In the genomic region with DNA sequence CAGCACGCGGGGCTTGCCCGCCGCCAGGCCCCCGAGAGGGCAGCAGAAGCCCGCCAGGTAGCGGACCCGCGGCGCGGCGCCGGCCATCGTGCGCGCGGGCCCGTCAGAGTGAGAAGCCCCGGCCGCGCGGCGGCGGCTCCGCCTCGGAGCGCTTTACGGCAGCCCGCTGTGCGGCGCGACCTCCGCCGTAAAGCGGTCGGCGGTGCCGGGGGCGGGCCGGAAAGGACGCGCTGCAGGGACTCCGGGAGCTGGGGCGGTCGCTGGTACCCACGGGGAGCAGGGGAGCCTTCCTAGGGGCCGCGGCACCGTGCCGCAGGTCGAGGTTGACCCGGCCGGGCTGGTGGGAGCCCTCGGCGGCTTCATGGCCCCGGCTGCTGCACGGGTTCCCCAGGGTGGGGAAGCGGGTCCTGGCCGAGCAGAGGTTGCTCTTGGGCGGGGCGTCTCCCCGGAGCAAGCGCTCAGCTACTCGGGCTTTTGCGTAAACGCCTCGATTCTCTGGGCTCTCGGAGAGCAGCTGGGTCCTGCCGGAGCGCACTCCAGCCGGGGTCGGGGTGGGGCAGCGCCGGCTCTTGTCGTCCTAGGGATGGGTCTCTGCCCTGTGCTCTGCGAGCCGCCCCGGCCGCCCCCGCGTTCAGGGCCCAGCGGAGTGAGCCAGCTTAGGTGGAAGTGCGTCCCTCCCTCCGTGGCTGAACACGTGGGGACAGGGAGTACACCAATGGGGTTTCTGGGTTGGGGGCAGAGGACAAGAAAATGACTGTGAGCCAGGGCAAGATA, we compare ENCODE assay signal across 8 cellular contexts. TPM values are rescaled to one million over a fixed set of nuclear protein-coding genes. Genes with fewer than 3 reads are reported as not detected.
DNase-seq lines count a peak whose midpoint lies in the region; ATAC-seq and TF ChIP-seq lines count a peak whose summit lies in the region.

A gene with protein sequence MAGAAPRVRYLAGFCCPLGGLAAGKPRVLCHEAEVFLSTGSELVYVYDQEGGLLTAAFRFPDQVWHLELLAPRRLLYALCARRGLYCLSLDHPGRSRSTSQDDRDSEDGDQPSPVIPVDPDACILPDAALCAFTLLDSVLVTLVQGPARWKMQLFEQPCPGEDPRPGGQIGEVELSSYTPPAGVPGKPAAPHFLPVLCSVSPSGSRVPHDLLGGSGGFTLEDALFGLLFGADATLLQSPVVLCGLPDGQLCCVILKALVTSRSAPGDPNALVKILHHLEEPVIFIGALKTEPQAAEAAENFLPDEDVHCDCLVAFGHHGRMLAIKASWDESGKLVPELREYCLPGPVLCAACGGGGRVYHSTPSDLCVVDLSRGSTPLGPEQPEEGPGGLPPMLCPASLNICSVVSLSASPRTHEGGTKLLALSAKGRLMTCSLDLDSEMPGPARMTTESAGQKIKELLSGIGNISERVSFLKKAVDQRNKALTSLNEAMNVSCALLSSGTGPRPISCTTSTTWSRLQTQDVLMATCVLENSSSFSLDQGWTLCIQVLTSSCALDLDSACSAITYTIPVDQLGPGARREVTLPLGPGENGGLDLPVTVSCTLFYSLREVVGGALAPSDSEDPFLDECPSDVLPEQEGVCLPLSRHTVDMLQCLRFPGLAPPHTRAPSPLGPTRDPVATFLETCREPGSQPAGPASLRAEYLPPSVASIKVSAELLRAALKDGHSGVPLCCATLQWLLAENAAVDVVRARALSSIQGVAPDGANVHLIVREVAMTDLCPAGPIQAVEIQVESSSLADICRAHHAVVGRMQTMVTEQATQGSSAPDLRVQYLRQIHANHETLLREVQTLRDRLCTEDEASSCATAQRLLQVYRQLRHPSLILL (minus strand): TSS at position 110 of the 774 bp plus-strand sequence. CDS start 23 bp downstream, at position 87.

- TF ChIP-seq CTCF in foreskin keratinocyte (conservative IDR thresholded peaks at IDR 0.05) (no peak), neural progenitor cell (IDR thresholded peaks at IDR 0.05) (no peak)

- H3K79me2 ChIP-seq in neural progenitor cell (ENCODE audit: low read depth), result peaks cover 15% of the 10 kb centered on the region

- H3K36me3 Mint-ChIP-seq in neural progenitor cell, result peaks cover 11% of the 10 kb centered on the region

- H3K4me3 ChIP-seq in SJCRH30 (peak within 1 kb of the TSS; percentile 83), neural progenitor cell (peak within 1 kb of the TSS; percentile 97), stomach smooth muscle (ENCODE audit: low read length in 2 of 2) (peak within 1 kb of the TSS; percentile 84 to 87)

- peak within 1 kb of the TSS; percentile 60 for H3K9ac ChIP-seq in neural progenitor cell
- H3K9ac ChIP-seq in stomach smooth muscle (ENCODE audit: low read length in 2 of 2), result peak within 1 kb of the TSS; percentile 58 to 78

- H3K4me1 Mint-ChIP-seq in neural progenitor cell, result peaks cover 31% of the 10 kb centered on the region

- H3K36me3 ChIP-seq in SJCRH30 (peaks cover 33% of the 10 kb centered on the region), neural progenitor cell (no peaks in the 10 kb centered on the region), stomach smooth muscle (ENCODE audit: control insufficient read depth in 2 of 2, insufficient read depth in 2 of 2, low read length in 2 of 2) (peaks cover 17 to 19% of the 10 kb centered on the region in 2 donors)

- H3K27me3 ChIP-seq in SJCRH30 (no peaks in the 10 kb centered on the region), foreskin keratinocyte (no peaks in the 10 kb centered on the region), neural progenitor cell (no peaks in the 10 kb centered on the region), stomach smooth muscle (ENCODE audit: control insufficient read depth in 1 of 2, insufficient read depth in 2 of 2, low read length in 2 of 2) (no peaks in the 10 kb centered on the region)

- peak within 1 kb of the TSS; percentile 94 for H2AFZ ChIP-seq in neural progenitor cell (replicated peaks)

- H3K27me3 Mint-ChIP-seq in neural progenitor cell (ENCODE audit: insufficient read depth, low read depth), result peaks cover 23% of the 10 kb centered on the region

- ATAC-seq in GM19455 (IDR thresholded peaks at IDR 0.05; ENCODE audit: unreplicated experiment) (peak; percentile 41), foreskin keratinocyte (peak; percentile 37)

- peak within 1 kb of the TSS; percentile 94 for H3K4me3 Mint-ChIP-seq in neural progenitor cell

- H3K4me1 ChIP-seq in SJCRH30, result peaks cover 9% of the 10 kb centered on the region; the same call in 1 of the 2 replicates
- H3K4me1 ChIP-seq in foreskin keratinocyte, result peaks cover 6% of the 10 kb centered on the region
- H3K4me1 ChIP-seq in neural progenitor cell, result peaks cover 5% of the 10 kb centered on the region
- peaks cover 23% of the 10 kb centered on the region for H3K4me1 ChIP-seq in stomach smooth muscle (ENCODE audit: control insufficient read depth, insufficient read depth, low read length)

- DNase-seq in COLO668 (lab: John Stamatoyannopoulos, UW; ENCODE audit: unreplicated experiment) (peak; percentile 86), HuH-7 (ENCODE audit: low spot score) (peak; percentile 91), SJCRH30 (peak; percentile 88 to 94), activated gamma-delta T cell treated with Interleukin-2 at 50 U/mL for 16 hours (peak; percentile 73), foreskin keratinocyte (peak; percentile 48 to 77), neural progenitor cell (ENCODE audit: low spot score) (peak; percentile 93)

- H3K4me2 ChIP-seq in neural progenitor cell, result peak within 1 kb of the TSS; percentile 93

- peaks cover 16% of the 10 kb centered on the region for H3F3A ChIP-seq in neural progenitor cell (ENCODE audit: low read depth)

- H3K9me3 Mint-ChIP-seq in neural progenitor cell, result no peaks in the 10 kb centered on the region

- H3K27ac Mint-ChIP-seq in neural progenitor cell, result peak within 1 kb of the TSS; percentile 37

- H3K9me3 ChIP-seq in SJCRH30 (replicated peaks), result no peaks in the 10 kb centered on the region
- no peaks in the 10 kb centered on the region for H3K9me3 ChIP-seq in neural progenitor cell (ENCODE audit: low read depth)
- no peaks in the 10 kb centered on the region for H3K9me3 ChIP-seq in stomach smooth muscle (ENCODE audit: control insufficient read depth in 2 of 2, low read length in 2 of 2)

- H4K20me1 ChIP-seq in neural progenitor cell (ENCODE audit: low read depth), result peaks cover 6% of the 10 kb centered on the region

- H3K27ac ChIP-seq in SJCRH30 (peak within 1 kb of the TSS; percentile 4; the same call in 1 of the 2 replicates), foreskin keratinocyte (no peak within 1 kb of the TSS), neural progenitor cell (peak within 1 kb of the TSS; percentile 67), stomach smooth muscle (ENCODE audit: low read length) (peak within 1 kb of the TSS; percentile 46)

RNA-seq across cellular contexts. Expression of the gene that starts here (rescaled TPM):
- total RNA-seq in SJCRH30 (2014; rRNA removed; shearing (Covaris generic)), result 52.3 and 60.7 TPM in 2 replicates
- 17.3 and 19.9 TPM in 2 replicates for total RNA-seq in foreskin keratinocyte
- 14.9 and 15.9 TPM in 2 replicates for polyA plus RNA-seq in foreskin keratinocyte
- total RNA-seq in neural progenitor cell (ENCODE audit: low replicate concordance), result 9.7 and 36.5 TPM in 2 replicates
